15 cellular contexts compared by ENCODE assay signal in the genomic region with DNA sequence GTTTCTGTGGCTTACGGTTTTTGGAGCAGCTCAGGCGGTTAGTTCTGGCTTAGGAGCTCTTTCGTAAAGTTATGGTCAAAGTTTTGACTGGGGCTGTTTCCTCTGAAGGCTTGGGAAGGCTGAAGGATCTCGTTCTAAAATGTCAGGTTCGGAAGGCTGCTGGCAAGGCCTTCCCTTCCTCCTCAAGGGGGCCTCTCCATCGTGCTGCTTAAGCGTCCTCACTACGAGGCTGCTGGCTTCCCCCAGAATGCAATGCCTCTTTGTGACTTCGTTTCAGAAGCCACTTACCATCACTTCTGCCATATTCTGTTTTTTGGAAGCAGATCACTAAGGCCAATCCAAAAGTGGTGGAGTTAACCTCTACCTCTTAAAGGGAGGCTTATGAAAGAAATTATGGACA.
DNase-seq lines count a peak whose midpoint lies in the region; ATAC-seq and TF ChIP-seq lines count a peak whose summit lies in the region.
"Had no signal": no experiment of that assay in that cellular context is flagged by ENCODE, and none has a peak within 500 bp of the region (broad histone marks: within the 10 kb centered on the region; RNA-seq: fewer than 3 reads in every experiment).

No MANE protein-coding gene starts in this region.

- DNase-seq in ELF-1 (ENCODE audit: low read depth, low spot score) = peak; percentile 21
- DNase-seq in iPS DF 19.7 (ENCODE audit: low read depth, low spot score) = peak; percentile 5
- peak; percentile 7 for DNase-seq in neural progenitor cell (ENCODE audit: low spot score)
- DNase-seq in UCSD-AML1 (lab: John Stamatoyannopoulos, UW; ENCODE audit: unreplicated experiment) = no peak
- DNase-seq in stomach = no peak
- DNase-seq in left cardiac atrium = no peak
- DNase-seq in stimulated activated CD4-positive, alpha-beta T cell treated with anti-CD3 and anti-CD28 coated beads, Interleukin-2, amount 100 ng/mL, for 24 hours = no peak
- DNase-seq: CD8-positive, alpha-beta T cell; DMS53; GM23248 had no signal

- H3K4me2 ChIP-seq in OCI-LY1 (ENCODE audit: low read length) (no peak overlapping the region), neural progenitor cell (no peak overlapping the region)

- H3F3A ChIP-seq in OCI-LY1 (ENCODE audit: insufficient read depth, low read length) = no peaks in the 10 kb centered on the region
- H3F3A ChIP-seq in neural progenitor cell (ENCODE audit: low read depth) = no peaks in the 10 kb centered on the region

- H3K9me3 ChIP-seq in OCI-LY1 (ENCODE audit: low read length) = no peaks in the 10 kb centered on the region
- no peaks in the 10 kb centered on the region for H3K9me3 ChIP-seq in neural progenitor cell (ENCODE audit: low read depth)
- no peaks in the 10 kb centered on the region for H3K9me3 ChIP-seq in stomach
- H3K9me3 ChIP-seq: HAP-1 had no signal

- no peak for TF ChIP-seq EP300 in stomach (IDR thresholded peaks at IDR 0.05)

- H3K36me3 Mint-ChIP-seq in neural progenitor cell = no peaks in the 10 kb centered on the region
- H3K36me3 Mint-ChIP-seq: CD14-positive monocyte; CD8-positive, alpha-beta T cell; IgD-negative memory B cell had no signal

- H3K27me3 Mint-ChIP-seq in neural progenitor cell (ENCODE audit: insufficient read depth, low read depth) = peaks cover 2% of the 10 kb centered on the region
- H3K27me3 Mint-ChIP-seq: IgD-negative memory B cell had no signal

- H3K4me3 ChIP-seq in OCI-LY1 (ENCODE audit: low read depth, low read length, poor library complexity, severe bottlenecking) = no peak overlapping the region
- H3K4me3 ChIP-seq in neural progenitor cell = no peak overlapping the region
- no peak overlapping the region for H3K4me3 ChIP-seq in stomach
- H3K4me3 ChIP-seq: GM23248, HAP-1 had no signal

- no peaks in the 10 kb centered on the region for H3K4me1 Mint-ChIP-seq in neural progenitor cell
- H3K4me1 Mint-ChIP-seq: CD14-positive monocyte, IgD-negative memory B cell had no signal

- ATAC-seq in left cardiac atrium = no peak
- ATAC-seq: CD8-positive, alpha-beta T cell had no signal

- H3K4me1 ChIP-seq in OCI-LY1 (ENCODE audit: insufficient read depth, low read length, severe bottlenecking) (peaks cover 6% of the 10 kb centered on the region), neural progenitor cell (no peaks in the 10 kb centered on the region), stomach (no peaks in the 10 kb centered on the region)

- no peak overlapping the region for H3K27ac Mint-ChIP-seq in neural progenitor cell
- H3K27ac Mint-ChIP-seq: CD14-positive monocyte; CD8-positive, alpha-beta T cell; IgD-negative memory B cell had no signal

- peaks cover 4% of the 10 kb centered on the region for H3K9me3 Mint-ChIP-seq in neural progenitor cell

- H3K27ac ChIP-seq in OCI-LY1 (ENCODE audit: low read depth, low read length, poor library complexity, severe bottlenecking) = no peak overlapping the region
- H3K27ac ChIP-seq in neural progenitor cell = no peak overlapping the region
- H3K27ac ChIP-seq in stomach = no peak overlapping the region
- H3K27ac ChIP-seq: 22Rv1, GM23248 had no signal

- H3K9ac ChIP-seq in OCI-LY1 (ENCODE audit: low read length) (no peak overlapping the region), neural progenitor cell (no peak overlapping the region)
- H3K9ac ChIP-seq: GM23248 had no signal

- no peak for TF ChIP-seq POLR2A in stomach (IDR thresholded peaks at IDR 0.05)

- H3K36me3 ChIP-seq in OCI-LY1 (ENCODE audit: insufficient read depth, low read length) (no peaks in the 10 kb centered on the region), neural progenitor cell (no peaks in the 10 kb centered on the region), stomach (no peaks in the 10 kb centered on the region)
- H3K36me3 ChIP-seq: HAP-1 had no signal

- no peak for TF ChIP-seq CTCF in OCI-LY1 (IDR thresholded peaks at IDR 0.05; ENCODE audit: low read length)
- TF ChIP-seq CTCF in neural progenitor cell (IDR thresholded peaks at IDR 0.05) = no peak
- TF ChIP-seq CTCF in stomach (IDR thresholded peaks at IDR 0.05) = no peak

- H3K4me3 Mint-ChIP-seq in neural progenitor cell = no peak overlapping the region
- H3K4me3 Mint-ChIP-seq: CD14-positive monocyte; CD8-positive, alpha-beta T cell; IgD-negative memory B cell had no signal

- peak overlapping the region; percentile 99 for H2AFZ ChIP-seq in OCI-LY1 (ENCODE audit: low read length)
- peak overlapping the region; percentile 38 for H2AFZ ChIP-seq in neural progenitor cell (replicated peaks)
- H2AFZ ChIP-seq: GM23248 had no signal

- 83 to 89% (median 87%) methylated on average over 9 of the region's 9 CpGs for WGBS in stomach, 5 donors

- H3K9me2 ChIP-seq in OCI-LY1 (ENCODE audit: low read depth, low read length) = no peaks in the 10 kb centered on the region

- no peaks in the 10 kb centered on the region for H3K27me3 ChIP-seq in OCI-LY1 (ENCODE audit: insufficient read depth, low read length)
- H3K27me3 ChIP-seq in neural progenitor cell = no peaks in the 10 kb centered on the region
- no peaks in the 10 kb centered on the region for H3K27me3 ChIP-seq in stomach

- no peaks in the 10 kb centered on the region for H3K79me2 ChIP-seq in OCI-LY1 (ENCODE audit: insufficient read depth, low read length)
- no peaks in the 10 kb centered on the region for H3K79me2 ChIP-seq in neural progenitor cell (ENCODE audit: low read depth)

- intact Hi-C loops in stomach (cut with DNase I; ENCODE audit: low total_unique reads) (no loop called here), left cardiac atrium (cut with DNase I) (no loop called here)

- H4K20me1 ChIP-seq in OCI-LY1 (ENCODE audit: insufficient read depth, low read length) (no peaks in the 10 kb centered on the region), neural progenitor cell (ENCODE audit: low read depth) (no peaks in the 10 kb centered on the region)

Comparison
In these comparisons a context has a peak if more than half of its experiments do, and no peak if none do; other contexts are left out.
1. DNase-seq: peak in ELF-1 (single experiment), iPS DF 19.7 (single experiment) and neural progenitor cell (single experiment); none in UCSD-AML1 (single experiment), stomach (single experiment), left cardiac atrium (single experiment) and stimulated activated CD4-positive, alpha-beta T cell treated with anti-CD3 and anti-CD28 coated beads, Interleukin-2, amount 100 ng/mL, for 24 hours (0 of 2).